In the genomic region with DNA sequence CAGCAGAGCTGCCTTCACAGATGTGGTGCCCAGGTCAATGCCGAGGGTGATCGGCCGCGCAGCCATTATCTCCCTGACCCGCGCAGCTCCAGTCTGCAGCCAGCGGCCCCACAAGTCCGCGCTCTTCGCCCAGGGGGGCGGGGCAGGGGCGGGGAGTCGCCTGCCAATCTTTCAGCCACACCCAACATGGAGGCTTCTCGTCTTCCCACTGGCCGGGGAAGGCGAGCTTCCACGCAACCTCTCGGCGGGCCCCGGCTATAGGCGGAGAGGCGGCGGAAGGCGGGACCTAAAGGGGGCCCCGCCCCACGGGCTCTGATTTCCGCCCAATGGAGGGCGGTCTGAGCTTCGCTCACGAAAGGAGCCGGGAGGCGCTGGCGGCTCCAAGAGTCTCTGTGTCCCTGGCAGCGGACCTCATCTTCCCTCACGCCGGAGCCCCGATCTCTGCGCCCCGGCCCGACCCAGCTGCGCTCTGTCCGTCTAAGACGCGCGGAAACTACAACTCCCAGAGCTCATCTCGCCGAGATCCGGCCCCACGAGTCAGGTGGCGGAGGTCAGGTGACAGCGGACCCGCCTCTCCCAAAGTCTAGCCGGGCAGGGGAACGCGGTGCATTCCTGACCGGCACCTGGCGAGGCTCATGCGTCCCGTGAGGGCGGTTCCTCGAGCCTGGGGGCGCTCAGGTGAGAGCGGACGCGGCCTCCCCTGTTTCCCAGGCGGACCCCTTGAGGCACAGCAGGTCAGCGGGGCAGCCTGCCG, we compare ENCODE assay signal across 8 cellular contexts. TPM values are rescaled to one million over a fixed set of nuclear protein-coding genes. Genes with fewer than 3 reads are reported as not detected.
DNase-seq lines count a peak whose midpoint lies in the region; ATAC-seq, FAIRE-seq and TF ChIP-seq lines count a peak whose summit lies in the region.

A gene (plus strand): TSS at position 607 of the 754 bp plus-strand sequence. CDS start 3,447 bp downstream, outside the sequence.
A gene with protein sequence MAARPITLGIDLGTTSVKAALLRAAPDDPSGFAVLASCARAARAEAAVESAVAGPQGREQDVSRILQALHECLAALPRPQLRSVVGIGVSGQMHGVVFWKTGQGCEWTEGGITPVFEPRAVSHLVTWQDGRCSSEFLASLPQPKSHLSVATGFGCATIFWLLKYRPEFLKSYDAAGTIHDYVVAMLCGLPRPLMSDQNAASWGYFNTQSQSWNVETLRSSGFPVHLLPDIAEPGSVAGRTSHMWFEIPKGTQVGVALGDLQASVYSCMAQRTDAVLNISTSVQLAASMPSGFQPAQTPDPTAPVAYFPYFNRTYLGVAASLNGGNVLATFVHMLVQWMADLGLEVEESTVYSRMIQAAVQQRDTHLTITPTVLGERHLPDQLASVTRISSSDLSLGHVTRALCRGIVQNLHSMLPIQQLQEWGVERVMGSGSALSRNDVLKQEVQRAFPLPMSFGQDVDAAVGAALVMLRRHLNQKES (minus strand): TSS at position 97 of the 754 bp plus-strand sequence. CDS start 31 bp downstream, at position 66.

- dilution Hi-C loops in mammary epithelial cell (cut with HindIII; ENCODE audit: low sequenced_read_pairs), result no loop called here

- H3K4me1 ChIP-seq in mammary epithelial cell (ENCODE audit: insufficient read depth, low read length) (peaks cover 3% of the 10 kb centered on the region), iPS-20b (ENCODE audit: insufficient read depth, low read length) (peaks cover 7% of the 10 kb centered on the region), small intestine (ENCODE audit: control insufficient read depth in 2 of 2, insufficient read depth in 1 of 2, low read depth in 1 of 2, low read length in 1 of 2) (no peaks in the 10 kb centered on the region)

- peak within 1 kb of the TSS; percentile 85 for H3K4me3 ChIP-seq in WERI-Rb-1 (ENCODE audit: low read depth, low read length)
- H3K4me3 ChIP-seq in mammary epithelial cell (replicated peaks in 1 of 3; ENCODE audit: insufficient read depth in 1 of 3, low read depth in 2 of 3, low read length in 3 of 3), result peak within 1 kb of the TSS; percentile 70 to 98 (median 95)
- H3K4me3 ChIP-seq in iPS-20b (ENCODE audit: low read length), result peak within 1 kb of the TSS; percentile 90
- H3K4me3 ChIP-seq in small intestine (ENCODE audit: low read depth in 1 of 2, low read length in 2 of 2), result peak within 1 kb of the TSS; percentile 92 to 93

- TF ChIP-seq CTCF in WERI-Rb-1 (IDR thresholded peaks at IDR 0.05; ENCODE audit: low read depth, low read length) (no peak), mammary epithelial cell (conservative IDR thresholded peaks at IDR 0.05 in 1 of 2, IDR thresholded peaks at IDR 0.05 in 1 of 2; ENCODE audit: extremely low read depth in 1 of 2, insufficient read depth in 1 of 2, low read depth in 1 of 2, low read length in 2 of 2) (no peak)

- in situ Hi-C loops in ACHN (cut with HindIII; ENCODE audit: low pct_ligation_motif_present, low pct_unique_long_range_greater_than_20kb, low sequenced_read_pairs), result no loop called here
- in situ Hi-C loops in mammary epithelial cell (cut with MboI; ENCODE audit: low sequenced_read_pairs in 2 of 2), result no loop called here

- 4% methylated on average over 28 of the region's 68 CpGs for WGBS in mammary epithelial cell (ENCODE audit: low coverage, missing lambda C conversion rate)
- 0 to 1% (median 1%) methylated on average over 56 to 68 of the region's 68 CpGs for WGBS in small intestine, 3 donors

- BruUV-seq in mammary epithelial cell (replicated peaks; lab: Mats Ljungman, UMichigan), result no TSS peak

- H3K79me2 ChIP-seq in mammary epithelial cell (ENCODE audit: insufficient read depth, low read length), result peaks cover 40% of the 10 kb centered on the region

- H3K27ac ChIP-seq in WERI-Rb-1 (peak within 1 kb of the TSS; percentile 99), mammary epithelial cell (ENCODE audit: insufficient read depth, low read depth, low read length) (peak within 1 kb of the TSS; percentile 87), iPS-20b (ENCODE audit: low read length) (peak within 1 kb of the TSS; percentile 63), small intestine (ENCODE audit: low read depth in 1 of 2, low read length in 1 of 2) (peak within 1 kb of the TSS; percentile 97 to 100)

- H3K9me3 ChIP-seq in WERI-Rb-1 (ENCODE audit: severe bottlenecking), result no peaks in the 10 kb centered on the region
- no peaks in the 10 kb centered on the region for H3K9me3 ChIP-seq in mammary epithelial cell (replicated peaks; ENCODE audit: insufficient read depth, low read length)
- no peaks in the 10 kb centered on the region for H3K9me3 ChIP-seq in iPS-20b (ENCODE audit: insufficient read depth, low read depth, low read length)
- no peaks in the 10 kb centered on the region for H3K9me3 ChIP-seq in small intestine (ENCODE audit: control insufficient read depth, low read depth)

- peak; percentile 98 for DNase-seq in ACHN
- DNase-seq in NCI-H2227 (lab: John Stamatoyannopoulos, UW; ENCODE audit: unreplicated experiment), result peak; percentile 95
- peak; percentile 97 for DNase-seq in WERI-Rb-1
- DNase-seq in mammary epithelial cell, result peak; percentile 95
- DNase-seq in small intestine, result peak; percentile 98

- H2AFZ ChIP-seq in mammary epithelial cell (ENCODE audit: low read depth, low read length), result peak within 1 kb of the TSS; percentile 93

- no peak for FAIRE-seq in small intestine (lab: Jason Lieb, UNC)

- peaks cover 33% of the 10 kb centered on the region for H3K36me3 ChIP-seq in WERI-Rb-1
- H3K36me3 ChIP-seq in mammary epithelial cell (ENCODE audit: insufficient read depth, low read length), result no peaks in the 10 kb centered on the region
- H3K36me3 ChIP-seq in iPS-20b (ENCODE audit: insufficient read depth, low read depth, low read length), result peaks cover 19% of the 10 kb centered on the region
- no peaks in the 10 kb centered on the region for H3K36me3 ChIP-seq in small intestine (ENCODE audit: control insufficient read depth in 2 of 2, insufficient read depth in 2 of 2, low read length in 2 of 2)

- intact Hi-C loops in mammary epithelial cell (cut with micrococcal nuclease), result loop anchor here (1.0 to 5.0 kb wide), 3 partner anchors 33 to 159 kb away; a partner anchor contains a TSS

- H3K4me2 ChIP-seq in mammary epithelial cell (ENCODE audit: insufficient read depth, low read depth, low read length), result peak within 1 kb of the TSS; percentile 99

- peak; percentile 88 for ATAC-seq in GM18873 (IDR thresholded peaks at IDR 0.05; ENCODE audit: low FRiP score, unreplicated experiment)
- ATAC-seq in HG03139 (IDR thresholded peaks at IDR 0.05; ENCODE audit: unreplicated experiment), result peak; percentile 93

- H3K27me3 ChIP-seq in WERI-Rb-1 (ENCODE audit: insufficient read depth, low read depth, severe bottlenecking) (no peaks in the 10 kb centered on the region), mammary epithelial cell (ENCODE audit: insufficient read depth, low read length) (no peaks in the 10 kb centered on the region), iPS-20b (ENCODE audit: insufficient read depth, low read length) (no peaks in the 10 kb centered on the region), small intestine (ENCODE audit: control insufficient read depth in 2 of 2, insufficient read depth in 2 of 2, low read length in 2 of 2) (no peaks in the 10 kb centered on the region)

- H3K9ac ChIP-seq in mammary epithelial cell (ENCODE audit: insufficient read depth, low read length) (peak within 1 kb of the TSS; percentile 72), iPS-20b (ENCODE audit: low read depth, low read length) (peak within 1 kb of the TSS; percentile 88)

- H4K20me1 ChIP-seq in mammary epithelial cell (ENCODE audit: insufficient read depth, low read length), result no peaks in the 10 kb centered on the region

- CTCF ChIA-PET in mammary epithelial cell (lab: Charles Lee; ENCODE audit: low non-redundant PET), result interaction anchor here (1.1 kb wide), 1 partner anchor 161 kb away, joined by 10 read pairs; a partner anchor contains a TSS

RNA-seq across cellular contexts. Expression of the first gene that starts in this region (rescaled TPM):
- 10 to 100 TPM; 16.9 to 18.8 TPM for total RNA-seq in mammary epithelial cell
- 9.7 TPM for polyA plus RNA-seq in mammary epithelial cell
- polyA minus RNA-seq in mammary epithelial cell, result 2.1 TPM
- polyA plus RNA-seq in small intestine, result 1 to 10 TPM; 5.4 to 8.0 (median 5.9) TPM

RNA-seq across cellular contexts. Expression of the second gene that starts in this region (rescaled TPM):
- total RNA-seq in mammary epithelial cell, result 10 to 100 TPM; 11.8 to 14.5 TPM
- 12.0 TPM for polyA plus RNA-seq in mammary epithelial cell
- polyA minus RNA-seq in mammary epithelial cell, result 16.5 TPM
- 10 to 100 TPM; 12.7 to 21.9 (median 16.5) TPM for polyA plus RNA-seq in small intestine

Comparison
In these comparisons a context has a peak if more than half of its experiments do, and no peak if none do; other contexts are left out.
1. Peak in every context shown above with its lines: DNase-seq, ATAC-seq, H3K4me3 ChIP-seq and H3K27ac ChIP-seq.